1 cellular context compared by ENCODE assay signal in the genomic region with DNA sequence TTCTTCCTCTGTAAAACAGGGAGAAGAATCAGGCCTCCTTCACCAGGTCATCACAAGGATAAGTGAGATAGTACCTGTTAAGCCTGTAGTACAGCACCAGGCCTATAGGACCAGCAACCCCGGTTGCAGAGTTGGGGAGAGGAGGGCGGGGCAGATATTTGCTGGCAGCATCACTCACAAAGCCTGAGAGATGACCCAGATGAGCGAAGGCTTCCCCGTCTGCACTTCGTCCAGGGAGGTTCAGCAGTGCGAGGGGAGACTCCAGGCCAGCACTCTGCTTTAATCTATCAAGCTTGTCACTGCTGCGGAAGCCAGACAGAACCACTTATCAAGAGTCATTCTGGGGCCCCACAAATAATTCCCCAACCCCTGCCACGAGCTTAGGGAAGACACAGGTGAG.
TF ChIP-seq lines count a peak whose summit lies in the region.

No MANE protein-coding gene starts in this region.

TF ChIP-seq in IMR-90, 13 proteins besides CTCF, POLR2A, EP300 and RAD21:
- TF ChIP-seq, protein P1, sequence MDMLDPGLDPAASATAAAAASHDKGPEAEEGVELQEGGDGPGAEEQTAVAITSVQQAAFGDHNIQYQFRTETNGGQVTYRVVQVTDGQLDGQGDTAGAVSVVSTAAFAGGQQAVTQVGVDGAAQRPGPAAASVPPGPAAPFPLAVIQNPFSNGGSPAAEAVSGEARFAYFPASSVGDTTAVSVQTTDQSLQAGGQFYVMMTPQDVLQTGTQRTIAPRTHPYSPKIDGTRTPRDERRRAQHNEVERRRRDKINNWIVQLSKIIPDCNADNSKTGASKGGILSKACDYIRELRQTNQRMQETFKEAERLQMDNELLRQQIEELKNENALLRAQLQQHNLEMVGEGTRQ (IDR thresholded peaks at IDR 0.05; ENCODE audit: low read depth, low read length) = no peak
- TF ChIP-seq MXI1 (IDR thresholded peaks at IDR 0.05; ENCODE audit: borderline replicate concordance, low read depth, low read length) (no peak), RCOR1 (IDR thresholded peaks at IDR 0.05; ENCODE audit: insufficient replicate concordance, low read length) (no peak), CEBPB (IDR thresholded peaks at IDR 0.05; ENCODE audit: low read depth, low read length) (no peak), NFE2L2 (IDR thresholded peaks at IDR 0.05; ENCODE audit: low read depth, low read length) (no peak), FOS (IDR thresholded peaks at IDR 0.05; ENCODE audit: low read depth, low read length) (no peak), RFX5 (IDR thresholded peaks at IDR 0.05; ENCODE audit: low read depth, low read length) (no peak), MAFK (IDR thresholded peaks at IDR 0.05; ENCODE audit: low read depth, low read length) (no peak)
- TF ChIP-seq, protein P2, sequence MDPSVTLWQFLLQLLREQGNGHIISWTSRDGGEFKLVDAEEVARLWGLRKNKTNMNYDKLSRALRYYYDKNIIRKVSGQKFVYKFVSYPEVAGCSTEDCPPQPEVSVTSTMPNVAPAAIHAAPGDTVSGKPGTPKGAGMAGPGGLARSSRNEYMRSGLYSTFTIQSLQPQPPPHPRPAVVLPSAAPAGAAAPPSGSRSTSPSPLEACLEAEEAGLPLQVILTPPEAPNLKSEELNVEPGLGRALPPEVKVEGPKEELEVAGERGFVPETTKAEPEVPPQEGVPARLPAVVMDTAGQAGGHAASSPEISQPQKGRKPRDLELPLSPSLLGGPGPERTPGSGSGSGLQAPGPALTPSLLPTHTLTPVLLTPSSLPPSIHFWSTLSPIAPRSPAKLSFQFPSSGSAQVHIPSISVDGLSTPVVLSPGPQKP (IDR thresholded peaks at IDR 0.05; ENCODE audit: borderline replicate concordance, low read depth, low read length) = no peak
TF ChIP-seq in IMR-90: peak in this region for 0.
